ENCODE assay signal across 28 cellular contexts in the genomic region with DNA sequence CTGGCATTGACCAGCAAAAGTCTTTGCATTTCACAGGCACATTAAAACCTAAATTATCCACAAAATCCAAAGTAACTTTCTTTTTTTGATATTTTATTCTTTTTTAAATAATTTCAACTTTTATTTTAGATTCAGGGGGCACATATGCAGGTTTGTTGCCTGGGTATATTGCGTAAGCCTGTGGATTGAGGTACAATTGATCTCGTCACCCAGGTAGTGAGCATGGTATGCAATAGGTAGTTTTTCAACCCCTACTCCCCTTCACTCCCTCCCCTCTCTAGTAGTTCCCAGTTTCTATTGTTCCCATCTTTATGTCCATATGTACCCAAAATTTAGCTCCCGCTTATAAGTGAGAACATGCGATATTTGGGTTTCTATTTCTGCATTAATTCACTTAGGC.
"Had no signal": no experiment of that assay in that cellular context is flagged by ENCODE, and none has a peak within 500 bp of the region (broad histone marks: within the 10 kb centered on the region; RNA-seq: fewer than 3 reads in every experiment).

No MANE protein-coding gene starts in this region.

- H3K4me3 ChIP-seq: colonic mucosa, coronary artery, dorsolateral prefrontal cortex, esophagus muscularis mucosa, esophagus squamous epithelium, gastrocnemius medialis, gastroesophageal sphincter, heart left ventricle, heart right ventricle had no signal

- H3K27me3 ChIP-seq: colonic mucosa, dorsolateral prefrontal cortex, esophagus muscularis mucosa, esophagus squamous epithelium, gastrocnemius medialis, gastroesophageal sphincter, heart left ventricle, heart right ventricle had no signal

- H3K36me3 ChIP-seq: colonic mucosa, esophagus muscularis mucosa, esophagus squamous epithelium, gastrocnemius medialis, gastroesophageal sphincter, heart left ventricle, heart right ventricle had no signal

- H3K4me1 ChIP-seq: colonic mucosa, esophagus squamous epithelium, foreskin keratinocyte had no signal

- H3K9me3 ChIP-seq: colonic mucosa, gastrocnemius medialis had no signal

- DNase-seq: colonic mucosa; cortex of kidney; dermis blood vessel endothelial cell; dorsolateral prefrontal cortex; effector CD4-positive, alpha-beta T cell; effector CD8-positive, alpha-beta T cell; effector memory CD4-positive, alpha-beta T cell; effector memory CD8-positive, alpha-beta T cell; endodermal cell; erythroblast; esophagus squamous epithelium; foreskin fibroblast; foreskin keratinocyte; foreskin melanocyte; gastrocnemius medialis; glutamatergic neuron; head of caudate nucleus; heart left ventricle; heart right ventricle had no signal

- FAIRE-seq: colon, endometrium, endothelial cell of umbilical vein, frontal cortex had no signal

- H3K27ac ChIP-seq: colonic mucosa, coronary artery, dorsolateral prefrontal cortex, epithelial cell of prostate, esophagus muscularis mucosa, esophagus squamous epithelium, foreskin keratinocyte, gastrocnemius medialis, gastroesophageal sphincter, heart left ventricle, heart right ventricle had no signal

- ATAC-seq: effector memory CD8-positive, alpha-beta T cell; esophagus mucosa; foreskin keratinocyte; gastrocnemius medialis; gastroesophageal sphincter; heart left ventricle; heart right ventricle had no signal
